Comparison of ENCODE assay signal across 19 cellular contexts in genomic region chr1:19368050-19368449, GRCh38.
"Had no signal": no experiment of that assay in that cellular context is flagged by ENCODE, and none has a peak within 500 bp of the region (broad histone marks: within the 10 kb centered on the region; RNA-seq: fewer than 3 reads in every experiment).

No MANE protein-coding gene starts in this region.

- H3K27me3 ChIP-seq: cardiac muscle cell, ovary, tibial nerve had no signal

- H3K9me3 ChIP-seq: ovary, tibial nerve had no signal

- H3K27me3 Mint-ChIP-seq: memory B cell; stimulated activated naive CD8-positive, alpha-beta T cell treated with anti-CD3 and anti-CD28 coated beads, Interleukin-15, amount 100 ng/mL, for 72 hours had no signal

- H3K36me3 ChIP-seq: cardiac muscle cell, ovary had no signal

- H3K9me3 Mint-ChIP-seq: activated T-cell treated with anti-CD3 and anti-CD28 coated beads, Interleukin-2, amount 50 U/mL, for 4 hours; immature natural killer cell; memory B cell; nephron progenitor cell; stimulated activated naive CD8-positive, alpha-beta T cell treated with anti-CD3 and anti-CD28 coated beads, Interleukin-15, amount 100 ng/mL, for 72 hours had no signal

- H3K4me3 Mint-ChIP-seq: activated T-cell treated with anti-CD3 and anti-CD28 coated beads, Interleukin-2, amount 50 U/mL, for 4 hours; immature natural killer cell; memory B cell; nephron progenitor cell; stimulated activated naive CD8-positive, alpha-beta T cell treated with anti-CD3 and anti-CD28 coated beads, Interleukin-15, amount 100 ng/mL, for 72 hours had no signal

- H3K4me3 ChIP-seq: cardiac muscle cell, ovary, tibial nerve had no signal

- H3K36me3 Mint-ChIP-seq: immature natural killer cell had no signal

- DNase-seq: activated gamma-delta T cell treated with Interleukin-2 at 50 U/mL for 16 hours; activated T-cell treated with anti-CD3 and anti-CD28 coated beads, Interleukin-2, amount 50 U/mL, for 4 hours; cortex of kidney; effector memory CD4-positive, alpha-beta T cell; erythroblast; glutamatergic neuron; immature natural killer cell; nephron progenitor cell; ovary; SIG-M5; stimulated activated CD4-positive, alpha-beta T cell treated with anti-CD3 and anti-CD28 coated beads, Interleukin-15, amount 100 ng/mL, for 24 hours; stimulated activated CD4-positive, alpha-beta T cell treated with anti-CD3 and anti-CD28 coated beads, Interleukin-4, amount 100 ng/mL, for 24 hours; stimulated activated naive CD8-positive, alpha-beta T cell treated with anti-CD3 and anti-CD28 coated beads, Interleukin-15, amount 100 ng/mL, for 72 hours; T-helper 2 cell had no signal

- H3K27ac ChIP-seq: cardiac muscle cell, ovary had no signal

- H3K27ac Mint-ChIP-seq: memory B cell, nephron progenitor cell had no signal

- ATAC-seq: activated CD4-positive, CD25-positive, alpha-beta regulatory T cell treated with anti-CD3 and anti-CD28 coated beads, Interleukin-2, amount 50 U/mL, for 24 hours; activated T-cell treated with anti-CD3 and anti-CD28 coated beads, Interleukin-2, amount 50 U/mL, for 4 hours; stimulated activated naive CD8-positive, alpha-beta T cell treated with anti-CD3 and anti-CD28 coated beads, Interleukin-15, amount 100 ng/mL, for 72 hours had no signal

- FAIRE-seq: astrocyte had no signal
